9 cellular contexts compared by ENCODE assay signal in the genomic region with DNA sequence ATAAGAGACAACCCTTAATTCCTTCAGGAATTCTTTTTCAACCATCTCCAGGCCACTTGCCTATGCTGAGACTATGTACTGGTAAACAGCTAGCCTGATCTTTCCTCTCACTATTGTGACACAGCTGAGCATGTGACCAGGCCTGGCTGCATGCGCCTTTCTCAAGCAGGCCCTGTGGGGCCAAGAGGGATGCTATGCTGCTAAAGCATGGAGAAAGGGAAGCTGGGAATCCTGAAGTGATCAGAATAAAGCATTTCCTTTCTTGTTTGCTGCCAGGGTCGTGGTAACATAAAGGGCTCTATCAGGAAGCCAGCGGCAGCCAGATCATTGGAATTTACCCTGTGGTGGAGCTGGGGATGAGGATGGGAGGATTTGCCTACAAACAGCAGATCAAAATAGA. TPM values are rescaled to one million over a fixed set of nuclear protein-coding genes. Genes with fewer than 3 reads are reported as not detected.
DNase-seq lines count a peak whose midpoint lies in the region; ATAC-seq and TF ChIP-seq lines count a peak whose summit lies in the region.
"Had no signal": no experiment of that assay in that cellular context is flagged by ENCODE, and none has a peak within 500 bp of the region (broad histone marks: within the 10 kb centered on the region; RNA-seq: fewer than 3 reads in every experiment).

No MANE protein-coding gene starts in this region.

- H3K4me1 ChIP-seq in mesenchymal stem cell (ENCODE audit: control insufficient read depth, insufficient read depth, low read depth, low read length) = peaks cover 6% of the 10 kb centered on the region

- H2BK12ac ChIP-seq in mesenchymal stem cell (ENCODE audit: low read length in 2 of 2) = peak overlapping the region in 1 of 2 experiments; percentile 83

- no peak overlapping the region for H2AFZ ChIP-seq in mesenchymal stem cell (ENCODE audit: low read depth, low read length)

- no peaks in the 10 kb centered on the region for H3K9me3 ChIP-seq in mesenchymal stem cell (ENCODE audit: control insufficient read depth, low read length)

- H2BK120ac ChIP-seq in mesenchymal stem cell (ENCODE audit: low read depth, low read length) = peak overlapping the region; percentile 27

- no peak overlapping the region for H3K14ac ChIP-seq in mesenchymal stem cell (ENCODE audit: low read length in 2 of 2)

- H4K8ac ChIP-seq in mesenchymal stem cell (ENCODE audit: low read length) = peak overlapping the region; percentile 90

- no peak overlapping the region for H4K91ac ChIP-seq in mesenchymal stem cell (ENCODE audit: low read length)

- no peak overlapping the region for H2BK15ac ChIP-seq in mesenchymal stem cell (ENCODE audit: low read depth, poor library complexity, severe bottlenecking)

- peak overlapping the region; percentile 52 to 82 for H3K18ac ChIP-seq in mesenchymal stem cell (ENCODE audit: low read depth in 1 of 2, low read length in 2 of 2)

- in situ Hi-C loops in SK-MEL-5 (cut with HindIII; ENCODE audit: low pct_unique_long_range_greater_than_20kb, low sequenced_read_pairs) = no loop called here

- H3K36me3 ChIP-seq in mesenchymal stem cell (ENCODE audit: control insufficient read depth in 1 of 2, insufficient read depth in 2 of 2, low read depth in 1 of 2, low read length in 2 of 2) = no peaks in the 10 kb centered on the region

- H3K27ac ChIP-seq in mesenchymal stem cell (ENCODE audit: low read length, poor library complexity, severe bottlenecking) = no peak overlapping the region

- H2AK5ac ChIP-seq in mesenchymal stem cell (ENCODE audit: low read length, severe bottlenecking) = no peak overlapping the region

- 54% methylated on average over 2 of the region's 3 CpGs for WGBS in mesenchymal stem cell

- H3K4me3 ChIP-seq in fibroblast of mammary gland (ENCODE audit: control insufficient read depth, low read depth, low read length) (no peak overlapping the region), mesenchymal stem cell (ENCODE audit: insufficient read depth in 1 of 2, low read depth in 1 of 2, low read length in 2 of 2) (no peak overlapping the region)

- H3K4me2 ChIP-seq in mesenchymal stem cell (ENCODE audit: low read length, poor library complexity, severe bottlenecking) = no peak overlapping the region

- peak overlapping the region; percentile 53 for H3K9ac ChIP-seq in mesenchymal stem cell (ENCODE audit: low read length)

- H3K27me3 ChIP-seq in mesenchymal stem cell (ENCODE audit: control insufficient read depth in 1 of 2, insufficient read depth in 1 of 2, low read length in 2 of 2) = no peaks in the 10 kb centered on the region

- peak overlapping the region; percentile 35 to 73 for H3K4ac ChIP-seq in mesenchymal stem cell (ENCODE audit: low read depth in 1 of 2, low read length in 2 of 2)

- peak; percentile 45 for DNase-seq in SK-MEL-5 (ENCODE audit: low read depth, low spot score)
- peak; percentile 72 for DNase-seq in fibroblast of mammary gland (ENCODE audit: low read depth)
- DNase-seq in mesenchymal stem cell = peak; percentile 73
- peak; percentile 53 for DNase-seq in stromal cell of bone marrow (ENCODE audit: low read depth)
- DNase-seq in NCI-H524 (lab: John Stamatoyannopoulos, UW) = no peak
- DNase-seq in NCI-H524 treated with DMSO at 0.1 percent for 48 hours (lab: John Stamatoyannopoulos, UW) = no peak
- DNase-seq: NCI-H1105 treated with DMSO at 0.1 percent for 48 hours had no signal

- no peaks in the 10 kb centered on the region for H3K79me1 ChIP-seq in mesenchymal stem cell (replicated peaks; ENCODE audit: low read length, poor library complexity, severe bottlenecking)

- H3K23ac ChIP-seq in mesenchymal stem cell (ENCODE audit: low read length in 2 of 2) = no peak overlapping the region

- TF ChIP-seq CTCF in fibroblast of mammary gland (conservative IDR thresholded peaks at IDR 0.05; ENCODE audit: control insufficient read depth, insufficient read depth, low read depth, low read length) = no peak

- ATAC-seq in HG03469 (IDR thresholded peaks at IDR 0.05; ENCODE audit: unreplicated experiment) (no peak), HG02973 (IDR thresholded peaks at IDR 0.05; ENCODE audit: unreplicated experiment) (no peak)

- H2BK5ac ChIP-seq in mesenchymal stem cell (ENCODE audit: low read depth, low read length, poor library complexity, severe bottlenecking) = no peak overlapping the region

RNA-seq across cellular contexts. Expression of gene LCLAT1, which starts 29.8 kb away (rescaled TPM):
- 23.9 TPM in 2 replicates for total RNA-seq in SK-MEL-5 (2014; rRNA removed; shearing (Covaris generic))
- polyA plus RNA-seq in SK-MEL-5 (2015; cell fraction: cytosol; rRNA removed) = 35.6 and 51.6 TPM in 2 replicates
- polyA plus RNA-seq in SK-MEL-5 (2015; cell fraction: nucleus; rRNA removed) = 21.1 and 28.6 TPM in 2 replicates
- polyA plus RNA-seq in mesenchymal stem cell (2013, experiment 1 of 2) = 10.0 TPM
- 10.0 TPM for polyA plus RNA-seq in mesenchymal stem cell (2013, experiment 2 of 2)

Comparison
In these comparisons a context has a peak if more than half of its experiments do, and no peak if none do; other contexts are left out.
1. DNase-seq: peak in SK-MEL-5 (single experiment), fibroblast of mammary gland (single experiment), mesenchymal stem cell (single experiment) and stromal cell of bone marrow (single experiment); none in NCI-H524 (0 of 2) and NCI-H524 treated with DMSO at 0.1 percent for 48 hours (single experiment).